In genomic region chr4:3346146-3346545, GRCh38 we compare ENCODE assay signal across 8 cellular contexts. TPM values are rescaled to one million over a fixed set of nuclear protein-coding genes. Genes with fewer than 3 reads are reported as not detected.
DNase-seq lines count a peak whose midpoint lies in the region; ATAC-seq and TF ChIP-seq lines count a peak whose summit lies in the region.

No MANE protein-coding gene starts in this region.

- DNase-seq in D341Med (ENCODE audit: low spot score) (peak; percentile 76), GM19238 (ENCODE audit: insufficient read length, low spot score) (peak; percentile 63), MV-4-11 (lab: John Stamatoyannopoulos, UW) (peak; percentile 83), T-cell (peak in 21 of 34 experiments; percentile 13 to 58 (median 34)), erythroblast (lab: John Stamatoyannopoulos, UW) (peak; percentile 61 to 78), myocyte (ENCODE audit: low read depth) (peak; percentile 82), mesenteric fat pad (ENCODE audit: low spot score) (no peak)
- no peak for DNase-seq in activated T-helper 2 cell treated with anti-CD3 and anti-CD28 coated beads, Interferon-gamma antibody, Interleukin-2, Interleukin-4, amounts not matched to agents 10 μg/mL and 5 μg/mL and 100 μg/mL, durations not matched to agents 14 hours and 24 hours and 36 hours (ENCODE audit: low spot score)

- POLR2A ChIA-PET in T-cell (lab: Charles Lee): no interaction called here

- H3K9me3 Mint-ChIP-seq in T-cell: no peaks in the 10 kb centered on the region
- no peaks in the 10 kb centered on the region for H3K9me3 Mint-ChIP-seq in activated T-helper 2 cell treated with anti-CD3 and anti-CD28 coated beads, Interferon-gamma antibody, Interleukin-2, Interleukin-4, amounts not matched to agents 10 μg/mL and 5 μg/mL and 100 μg/mL, durations not matched to agents 14 hours and 24 hours and 36 hours

- H3K4me3 Mint-ChIP-seq in T-cell: no peak overlapping the region
- no peak overlapping the region for H3K4me3 Mint-ChIP-seq in activated T-helper 2 cell treated with anti-CD3 and anti-CD28 coated beads, Interferon-gamma antibody, Interleukin-2, Interleukin-4, amounts not matched to agents 10 μg/mL and 5 μg/mL and 100 μg/mL, durations not matched to agents 14 hours and 24 hours and 36 hours (ENCODE audit: low read depth)

- CTCF ChIA-PET in T-cell (lab: Charles Lee): interaction anchor here (0.5 to 1.3 kb wide), 7 partner anchors 8 to 535 kb away, joined by 3 to 7 read pairs (median 3); no protein-coding TSS in a partner anchor

- peak; percentile 58 to 86 (median 84) for ATAC-seq in T-cell (replicated peaks in 1 of 4)

- intact Hi-C loops in activated T-helper 2 cell treated with anti-CD3 and anti-CD28 coated beads, Interferon-gamma antibody, Interleukin-2, Interleukin-4, amounts not matched to agents 10 μg/mL and 5 μg/mL and 100 μg/mL, durations not matched to agents 14 hours and 24 hours and 36 hours (cut with micrococcal nuclease): loop anchor here (1.0 kb wide), 2 partner anchors 97 to 134 kb away; no protein-coding TSS in a partner anchor

- peaks cover 8% of the 10 kb centered on the region for H3K36me3 Mint-ChIP-seq in T-cell
- no peaks in the 10 kb centered on the region for H3K36me3 Mint-ChIP-seq in activated T-helper 2 cell treated with anti-CD3 and anti-CD28 coated beads, Interferon-gamma antibody, Interleukin-2, Interleukin-4, amounts not matched to agents 10 μg/mL and 5 μg/mL and 100 μg/mL, durations not matched to agents 14 hours and 24 hours and 36 hours (ENCODE audit: low read depth)

- H3K27ac Mint-ChIP-seq in T-cell: no peak overlapping the region
- no peak overlapping the region for H3K27ac Mint-ChIP-seq in activated T-helper 2 cell treated with anti-CD3 and anti-CD28 coated beads, Interferon-gamma antibody, Interleukin-2, Interleukin-4, amounts not matched to agents 10 μg/mL and 5 μg/mL and 100 μg/mL, durations not matched to agents 14 hours and 24 hours and 36 hours

- no peak for TF ChIP-seq POLR2A in erythroblast (IDR thresholded peaks at IDR 0.05; ENCODE audit: low read length)

- H3K27me3 Mint-ChIP-seq in T-cell: no peaks in the 10 kb centered on the region
- H3K27me3 Mint-ChIP-seq in activated T-helper 2 cell treated with anti-CD3 and anti-CD28 coated beads, Interferon-gamma antibody, Interleukin-2, Interleukin-4, amounts not matched to agents 10 μg/mL and 5 μg/mL and 100 μg/mL, durations not matched to agents 14 hours and 24 hours and 36 hours (ENCODE audit: low read depth): peaks cover 6% of the 10 kb centered on the region

- H3K4me1 Mint-ChIP-seq in T-cell: peaks cover 22 to 32% (median 28%) of the 10 kb centered on the region in 3 donors
- H3K4me1 Mint-ChIP-seq in activated T-helper 2 cell treated with anti-CD3 and anti-CD28 coated beads, Interferon-gamma antibody, Interleukin-2, Interleukin-4, amounts not matched to agents 10 μg/mL and 5 μg/mL and 100 μg/mL, durations not matched to agents 14 hours and 24 hours and 36 hours (ENCODE audit: low read depth): peaks cover 17% of the 10 kb centered on the region

RNA-seq across cellular contexts. Expression of gene RGS12, which starts 53.3 kb away (rescaled TPM):
- total RNA-seq in T-cell (10 to 100 TPM in 3 of 5 donors, 1 to 10 TPM in 2; 6.4 to 15.3 (median 10.5) TPM), myocyte (27.2 and 29.0 TPM in 2 replicates), mesenteric fat pad (26.3 TPM)
- 37.9 TPM for polyA plus RNA-seq in myocyte (2012)
- 7.0 and 8.3 TPM in 2 replicates for total RNA-seq in activated T-helper 2 cell treated with anti-CD3 and anti-CD28 coated beads, Interferon-gamma antibody, Interleukin-2, Interleukin-4, amounts not matched to agents 10 μg/mL and 5 μg/mL and 100 μg/mL, durations not matched to agents 14 hours and 24 hours and 36 hours

Comparison
In these comparisons a context has a peak if more than half of its experiments do, and no peak if none do; other contexts are left out.
1. DNase-seq: peak in D341Med (single experiment), GM19238 (single experiment), MV-4-11 (single experiment), T-cell (21 of 34), erythroblast (2 of 2) and myocyte (single experiment); none in mesenteric fat pad (single experiment) and activated T-helper 2 cell treated with anti-CD3 and anti-CD28 coated beads, Interferon-gamma antibody, Interleukin-2, Interleukin-4, amounts not matched to agents 10 μg/mL and 5 μg/mL and 100 μg/mL, durations not matched to agents 14 hours and 24 hours and 36 hours (single experiment).